In genomic region chr16:70778901-70779309, GRCh38 we compare ENCODE assay signal across 8 cellular contexts. TPM values are rescaled to one million over a fixed set of nuclear protein-coding genes. Genes with fewer than 3 reads are reported as not detected.
DNase-seq lines count a peak whose midpoint lies in the region; ATAC-seq and TF ChIP-seq lines count a peak whose summit lies in the region.

No MANE protein-coding gene starts in this region.

- no peak overlapping the region for H3K4me3 Mint-ChIP-seq in nephron progenitor cell
- H3K4me3 Mint-ChIP-seq in activated T-cell treated with anti-CD3 and anti-CD28 coated beads, Interleukin-2, amount 50 U/mL, for 24 hours, result no peak overlapping the region

- no peak for ATAC-seq in HG02588 (IDR thresholded peaks at IDR 0.05; ENCODE audit: unreplicated experiment)

- H3K27me3 Mint-ChIP-seq in nephron progenitor cell (ENCODE audit: low read depth, poor library complexity), result no peaks in the 10 kb centered on the region
- H3K27me3 Mint-ChIP-seq in activated T-cell treated with anti-CD3 and anti-CD28 coated beads, Interleukin-2, amount 50 U/mL, for 24 hours, result no peaks in the 10 kb centered on the region

- no peaks in the 10 kb centered on the region for H3K9me3 Mint-ChIP-seq in nephron progenitor cell
- H3K9me3 Mint-ChIP-seq in activated T-cell treated with anti-CD3 and anti-CD28 coated beads, Interleukin-2, amount 50 U/mL, for 24 hours, result no peaks in the 10 kb centered on the region

- H3K27ac Mint-ChIP-seq in nephron progenitor cell, result peak overlapping the region; percentile 69
- no peak overlapping the region for H3K27ac Mint-ChIP-seq in activated T-cell treated with anti-CD3 and anti-CD28 coated beads, Interleukin-2, amount 50 U/mL, for 24 hours

- DNase-seq in DMS114 treated with DMSO at 0.1 percent for 48 hours (lab: John Stamatoyannopoulos, UW; ENCODE audit: unreplicated experiment) (peak; percentile 40), NCI-H460 (ENCODE audit: extremely low read depth, low read depth) (peak; percentile 72), dermis microvascular lymphatic vessel endothelial cell (ENCODE audit: low read depth in 2 of 2) (peak; percentile 52 to 73), nephron progenitor cell (peak; percentile 82), DMS79 (lab: John Stamatoyannopoulos, UW) (no peak)
- DNase-seq in stimulated activated CD8-positive, alpha-beta memory T cell treated with anti-CD3 and anti-CD28 coated beads, Interleukin-4, amount 100 ng/mL, for 48 hours, result no peak
- DNase-seq in activated T-cell treated with anti-CD3 and anti-CD28 coated beads, Interleukin-2, amount 50 U/mL, for 24 hours, result no peak

- peaks cover 52% of the 10 kb centered on the region for H3K36me3 Mint-ChIP-seq in nephron progenitor cell (ENCODE audit: low read depth)
- H3K36me3 Mint-ChIP-seq in activated T-cell treated with anti-CD3 and anti-CD28 coated beads, Interleukin-2, amount 50 U/mL, for 24 hours (ENCODE audit: low read depth), result peaks cover 90% of the 10 kb centered on the region

- no peak for TF ChIP-seq CTCF in nephron progenitor cell (IDR thresholded peaks at IDR 0.05)

- H3K4me1 Mint-ChIP-seq in nephron progenitor cell, result peaks cover 13% of the 10 kb centered on the region
- H3K4me1 Mint-ChIP-seq in activated T-cell treated with anti-CD3 and anti-CD28 coated beads, Interleukin-2, amount 50 U/mL, for 24 hours (ENCODE audit: low read depth), result no peaks in the 10 kb centered on the region

RNA-seq across cellular contexts. Expression of gene VAC14, which starts 22.1 kb away (rescaled TPM):
- total RNA-seq in NCI-H460 (2014; rRNA removed; shearing (Covaris generic)), result 29.8 and 35.2 TPM in 2 replicates
- 32.2 and 42.6 TPM in 2 replicates for polyA plus RNA-seq in NCI-H460 (2014; cell fraction: nucleus; rRNA removed)
- total RNA-seq in dermis microvascular lymphatic vessel endothelial cell, result 13.6 and 25.0 TPM in 2 replicates

Comparison
In these comparisons a context has a peak if more than half of its experiments do, and no peak if none do; other contexts are left out.
1. DNase-seq: peak in DMS114 treated with DMSO at 0.1 percent for 48 hours (single experiment), NCI-H460 (single experiment), dermis microvascular lymphatic vessel endothelial cell (2 of 2) and nephron progenitor cell (single experiment); none in DMS79 (single experiment), stimulated activated CD8-positive, alpha-beta memory T cell treated with anti-CD3 and anti-CD28 coated beads, Interleukin-4, amount 100 ng/mL, for 48 hours (single experiment) and activated T-cell treated with anti-CD3 and anti-CD28 coated beads, Interleukin-2, amount 50 U/mL, for 24 hours (single experiment).